In genomic region chr2:234980476-234981187, GRCh38 we compare ENCODE assay signal across 8 cellular contexts. TPM values are rescaled to one million over a fixed set of nuclear protein-coding genes. Genes with fewer than 3 reads are reported as not detected.
DNase-seq lines count a peak whose midpoint lies in the region; ATAC-seq, FAIRE-seq and TF ChIP-seq lines count a peak whose summit lies in the region.

No MANE protein-coding gene starts in this region.

- H2AK5ac ChIP-seq in IMR-90 (ENCODE audit: low read depth, low read length): peak overlapping the region; percentile 90

- no peak for FAIRE-seq in small intestine (lab: Jason Lieb, UNC)

- peak overlapping the region; percentile 60 for H3K18ac ChIP-seq in IMR-90 (ENCODE audit: low read depth, low read length)

- H2BK120ac ChIP-seq in IMR-90 (ENCODE audit: low read depth, low read length): peak overlapping the region; percentile 96

- peak overlapping the region; percentile 79 for H4K5ac ChIP-seq in IMR-90 (ENCODE audit: low read depth, low read length)

- H3K4me1 ChIP-seq in IMR-90 (ENCODE audit: control insufficient read depth, insufficient read depth, low read length) (peaks cover 52% of the 10 kb centered on the region), small intestine (ENCODE audit: control insufficient read depth in 2 of 2, insufficient read depth in 1 of 2, low read depth in 1 of 2, low read length in 1 of 2) (peaks cover 2 to 7% of the 10 kb centered on the region in 2 donors)

- peak overlapping the region; percentile 94 for H2BK5ac ChIP-seq in IMR-90 (ENCODE audit: low read depth, low read length, poor library complexity, severe bottlenecking)

- H3K9me3 ChIP-seq in IMR-90 (ENCODE audit: control insufficient read depth, insufficient read depth, low read length) (no peaks in the 10 kb centered on the region; the same call in 1 of the 2 replicates), small intestine (ENCODE audit: control insufficient read depth, low read depth) (no peaks in the 10 kb centered on the region)

- CTCF ChIA-PET in IMR-90 (lab: Yijun Ruan, JAX): interaction anchor here (0.6 to 1.6 kb wide), 2 partner anchors 79 to 416 kb away, joined by 3 to 7 read pairs; no protein-coding TSS in a partner anchor

- dilution Hi-C loops in IMR-90 (cut with HindIII; ENCODE audit: low sequenced_read_pairs, unreplicated experiment): no loop called here

- H3K4ac ChIP-seq in IMR-90 (ENCODE audit: low read depth, low read length): peak overlapping the region; percentile 98

- H3K27ac ChIP-seq in IMR-90 (ENCODE audit: insufficient read depth, low read length): peak overlapping the region; percentile 86
- H3K27ac ChIP-seq in small intestine (ENCODE audit: low read depth in 1 of 2, low read length in 1 of 2): peak overlapping the region in 1 of 2 donors; percentile 86

- H3K23ac ChIP-seq in IMR-90 (ENCODE audit: low read depth, low read length): peak overlapping the region; percentile 91

- H3K4me3 ChIP-seq in IMR-90 (ENCODE audit: insufficient read depth, low read depth, low read length) (no peak overlapping the region), small intestine (ENCODE audit: low read depth in 1 of 2, low read length in 2 of 2) (no peak overlapping the region)

- H4K20me1 ChIP-seq in IMR-90 (ENCODE audit: insufficient read depth, low read length): peaks cover 91% of the 10 kb centered on the region

- no peak overlapping the region for H3K27ac Mint-ChIP-seq in naive thymus-derived CD8-positive, alpha-beta T cell
- no peak overlapping the region for H3K27ac Mint-ChIP-seq in activated T-helper 17 cell treated with anti-CD3 and anti-CD28 coated beads, Interleukin-2, amount 50 U/mL, for 72 hours

- H4K91ac ChIP-seq in IMR-90 (ENCODE audit: insufficient read depth, low read depth, low read length): peak overlapping the region; percentile 89

- DNase-seq in IMR-90 (no peak), amniotic epithelial cell (ENCODE audit: low read depth) (peak; percentile 72), iris pigment epithelial cell (ENCODE audit: low read depth) (peak; percentile 59), small intestine (peak; percentile 51), GDM1 (lab: John Stamatoyannopoulos, UW) (no peak), HCEC 1CT (no peak)
- no peak for DNase-seq in naive thymus-derived CD8-positive, alpha-beta T cell

- peak overlapping the region; percentile 94 for H2BK20ac ChIP-seq in IMR-90 (ENCODE audit: low read depth, low read length)

- no TSS peak for BruUV-seq in IMR-90 (replicated peaks; lab: Mats Ljungman, UMichigan)

- H3K79me1 ChIP-seq in IMR-90 (ENCODE audit: low read depth in 1 of 2, low read length in 2 of 2): peaks cover 0 to 82% of the 10 kb centered on the region in 2 experiments; a peak in 3 of 4 replicates

- peak overlapping the region; percentile 15; the same call in 2 of the 3 replicates for H2BK15ac ChIP-seq in IMR-90 (ENCODE audit: low read depth, low read length)

- H2AK9ac ChIP-seq in IMR-90 (replicated peaks; ENCODE audit: low read depth, low read length, poor library complexity): peak overlapping the region; percentile 18

- peaks cover 47% of the 10 kb centered on the region for H3K9me1 ChIP-seq in IMR-90 (ENCODE audit: insufficient read depth, low read length)

- POLR2A ChIA-PET in IMR-90 (lab: Charles Lee; ENCODE audit: unreplicated experiment): interaction anchor here (0.6 to 0.9 kb wide), 2 partner anchors 10 to 23 kb away, joined by 3 to 9 read pairs; no protein-coding TSS in a partner anchor
- POLR2A ChIA-PET in naive thymus-derived CD8-positive, alpha-beta T cell (lab: Charles Lee): no interaction called here

- peak; percentile 0; the same call in 1 of the 2 replicates for ATAC-seq in IMR-90 (ENCODE audit: low read depth)
- no peak for ATAC-seq in naive thymus-derived CD8-positive, alpha-beta T cell
- ATAC-seq in activated T-helper 17 cell treated with anti-CD3 and anti-CD28 coated beads, Interleukin-2, amount 50 U/mL, for 72 hours (replicated peaks): no peak

- peaks cover 0 to 8% (median under 1%) of the 10 kb centered on the region in 4 donors for H3K4me1 Mint-ChIP-seq in naive thymus-derived CD8-positive, alpha-beta T cell
- H3K4me1 Mint-ChIP-seq in activated T-helper 17 cell treated with anti-CD3 and anti-CD28 coated beads, Interleukin-2, amount 50 U/mL, for 72 hours: no peaks in the 10 kb centered on the region

- H3K27me3 ChIP-seq in IMR-90 (ENCODE audit: control insufficient read depth, insufficient read depth, low read length): no peaks in the 10 kb centered on the region
- no peaks in the 10 kb centered on the region for H3K27me3 ChIP-seq in small intestine (ENCODE audit: control insufficient read depth in 2 of 2, insufficient read depth in 2 of 2, low read length in 2 of 2)

- H3K14ac ChIP-seq in IMR-90 (replicated peaks; ENCODE audit: low read depth, low read length): peak overlapping the region; percentile 79

- H3K27me3 Mint-ChIP-seq in naive thymus-derived CD8-positive, alpha-beta T cell: peaks cover 0 to 10% (median 0%) of the 10 kb centered on the region in 5 donors
- H3K27me3 Mint-ChIP-seq in activated T-helper 17 cell treated with anti-CD3 and anti-CD28 coated beads, Interleukin-2, amount 50 U/mL, for 72 hours: peaks cover 12% of the 10 kb centered on the region

- in situ Hi-C loops in IMR-90 (cut with MboI; ENCODE audit: low sequenced_read_pairs): no loop called here

- peak overlapping the region; percentile 7 to 79 for H4K8ac ChIP-seq in IMR-90 (ENCODE audit: low read depth in 2 of 2, low read length in 2 of 2)

- peaks cover 0 to 4% (median 0%) of the 10 kb centered on the region in 3 donors for H3K36me3 Mint-ChIP-seq in naive thymus-derived CD8-positive, alpha-beta T cell
- no peaks in the 10 kb centered on the region for H3K36me3 Mint-ChIP-seq in activated T-helper 17 cell treated with anti-CD3 and anti-CD28 coated beads, Interleukin-2, amount 50 U/mL, for 72 hours (ENCODE audit: low read depth)

- intact Hi-C loops in IMR-90 (cut with micrococcal nuclease): loop anchor here (1.0 to 10.0 kb wide), 6 partner anchors 26 to 536 kb away; no protein-coding TSS in a partner anchor

- no peak for TF ChIP-seq CTCF in IMR-90 (conservative IDR thresholded peaks at IDR 0.05; ENCODE audit: low read depth, low read length)

- 28% methylated on average over 2 of the region's 14 CpGs; no CpG with 5 or more reads in 1 of the 2 experiments for WGBS in IMR-90 (ENCODE audit: extremely low coverage in 2 of 2, insufficient read length in 1 of 2), 2 experiments
- WGBS in small intestine, 3 donors: 22 to 39% (median 37%) methylated on average over 14 of the region's 14 CpGs

- no peak overlapping the region for H3K4me3 Mint-ChIP-seq in naive thymus-derived CD8-positive, alpha-beta T cell
- no peak overlapping the region for H3K4me3 Mint-ChIP-seq in activated T-helper 17 cell treated with anti-CD3 and anti-CD28 coated beads, Interleukin-2, amount 50 U/mL, for 72 hours

- peak overlapping the region; percentile 51 for H3K9ac ChIP-seq in IMR-90 (ENCODE audit: low read depth, low read length)

- H3K9me3 Mint-ChIP-seq in naive thymus-derived CD8-positive, alpha-beta T cell: peaks cover 0 to 6% (median 3%) of the 10 kb centered on the region in 9 donors
- H3K9me3 Mint-ChIP-seq in activated T-helper 17 cell treated with anti-CD3 and anti-CD28 coated beads, Interleukin-2, amount 50 U/mL, for 72 hours: no peaks in the 10 kb centered on the region

- TF ChIP-seq POLR2A in IMR-90 (IDR thresholded peaks at IDR 0.05; ENCODE audit: low read depth, low read length): no peak; the same call in 1 of the 2 replicates

- H2AFZ ChIP-seq in IMR-90 (replicated peaks; ENCODE audit: low read length, poor library complexity): no peak overlapping the region

- TF ChIP-seq RAD21 in IMR-90 (IDR thresholded peaks at IDR 0.05; ENCODE audit: low read length): no peak

- H3K56ac ChIP-seq in IMR-90 (ENCODE audit: extremely low read depth, insufficient read depth, low read length): peak overlapping the region; percentile 90

- H3K4me2 ChIP-seq in IMR-90 (ENCODE audit: low read depth, low read length): peak overlapping the region; percentile 44

- H3K36me3 ChIP-seq in IMR-90 (ENCODE audit: control insufficient read depth, insufficient read depth, low read length): peaks cover 34% of the 10 kb centered on the region
- no peaks in the 10 kb centered on the region for H3K36me3 ChIP-seq in small intestine (ENCODE audit: control insufficient read depth in 2 of 2, insufficient read depth in 2 of 2, low read length in 2 of 2)

TF ChIP-seq in IMR-90, 13 proteins besides CTCF, POLR2A, EP300 and RAD21:
- TF ChIP-seq NFE2L2 (IDR thresholded peaks at IDR 0.05; ENCODE audit: low read depth, low read length) (no peak), MXI1 (IDR thresholded peaks at IDR 0.05; ENCODE audit: borderline replicate concordance, low read depth, low read length) (0 out of 2 replicates have a peak, but pooled peaks have one; percentile 27)

RNA-seq across cellular contexts. Expression of gene SH3BP4, which starts 28.8 kb away (rescaled TPM):
- 112 and 122 TPM in 2 replicates for total RNA-seq in IMR-90 (2012; rRNA removed)
- 101 and 104 TPM in 2 replicates for polyA plus RNA-seq in IMR-90 (2012; rRNA removed)
- polyA plus RNA-seq in IMR-90 (2012; cell fraction: cytosol; rRNA removed): 62.6 and 79.6 TPM in 2 replicates
- 63.9 and 105 TPM in 2 replicates for polyA plus RNA-seq in IMR-90 (2012; cell fraction: nucleus; rRNA removed; ENCODE audit: low replicate concordance)
- 10 to 100 TPM in 1 of 3 donors, 1 to 10 TPM in 2; 3.6 to 36.7 (median 5.1) TPM for polyA plus RNA-seq in small intestine
- under 1 TPM; 0.19 to 0.29 TPM for total RNA-seq in naive thymus-derived CD8-positive, alpha-beta T cell
- not detected for polyA plus RNA-seq in naive thymus-derived CD8-positive, alpha-beta T cell
- not detected for total RNA-seq in activated T-helper 17 cell treated with anti-CD3 and anti-CD28 coated beads, Interleukin-2, amount 50 U/mL, for 72 hours

Comparison
In these comparisons a context has a peak if more than half of its experiments do, and no peak if none do; other contexts are left out.
1. DNase-seq: peak in amniotic epithelial cell (single experiment), iris pigment epithelial cell (single experiment) and small intestine (single experiment); none in IMR-90 (single experiment), GDM1 (single experiment), HCEC 1CT (single experiment) and naive thymus-derived CD8-positive, alpha-beta T cell (0 of 10).
2. RNA of gene SH3BP4, which starts 28.8 kb away (total RNA-seq): 112 to 122 TPM in IMR-90; 0.19 to 0.29 TPM in naive thymus-derived CD8-positive, alpha-beta T cell and not detected in activated T-helper 17 cell treated with anti-CD3 and anti-CD28 coated beads, Interleukin-2, amount 50 U/mL, for 72 hours; every median in the first group is over 10 times any median in the second.